ENCODE assay signal across 10 cellular contexts in genomic region chr17:49341356-49341755, GRCh38. TPM values are rescaled to one million over a fixed set of nuclear protein-coding genes. Genes with fewer than 3 reads are reported as not detected.
A peak's percentile ranks its signal among the peaks of the same experiment; 100 is the strongest.
DNase-seq lines count a peak whose midpoint lies in the region; ATAC-seq and TF ChIP-seq lines count a peak whose summit lies in the region.
"Had no signal": no experiment of that assay in that cellular context is flagged by ENCODE, and none has a peak within 500 bp of the region (broad histone marks: within the 10 kb centered on the region; RNA-seq: fewer than 3 reads in every experiment).

No MANE protein-coding gene starts in this region.

- peak; percentile 24 for ATAC-seq in HG02642 (IDR thresholded peaks at IDR 0.05; ENCODE audit: poor library complexity, unreplicated experiment)
- no peak for ATAC-seq in activated naive CD8-positive, alpha-beta T cell treated with anti-CD3 and anti-CD28 coated beads, Interleukin-2, amount 50 U/mL, for 24 hours
- no peak for ATAC-seq in GM19455 (IDR thresholded peaks at IDR 0.05; ENCODE audit: unreplicated experiment)

- no peak for TF ChIP-seq CTCF in Caco-2 (IDR thresholded peaks at IDR 0.05; ENCODE audit: insufficient read depth in 1 of 2, low read depth in 1 of 2, low read length in 1 of 2, severe bottlenecking in 1 of 2, unreplicated experiment in 1 of 2)
- no peak for TF ChIP-seq CTCF in nephron progenitor cell (IDR thresholded peaks at IDR 0.05)
- TF ChIP-seq CTCF in progenitor cell of endocrine pancreas (IDR thresholded peaks at IDR 0.05; ENCODE audit: unreplicated experiment) = no peak

- H3K4me3 ChIP-seq in Caco-2 (ENCODE audit: low read depth, low read length) = no peak overlapping the region

- BruUV-seq in Caco-2 (replicated peaks; lab: Mats Ljungman, UMichigan) = no TSS peak

- H3K36me3 Mint-ChIP-seq in Caco-2 (ENCODE audit: insufficient read depth, unreplicated experiment) (no peaks in the 10 kb centered on the region), nephron progenitor cell (ENCODE audit: low read depth) (peaks cover 10% of the 10 kb centered on the region), progenitor cell of endocrine pancreas (ENCODE audit: insufficient read depth) (no peaks in the 10 kb centered on the region)
- peaks cover 5% of the 10 kb centered on the region for H3K36me3 Mint-ChIP-seq in activated naive CD8-positive, alpha-beta T cell treated with anti-CD3 and anti-CD28 coated beads, Interleukin-2, amount 50 U/mL, for 24 hours (ENCODE audit: low read depth)

- peak overlapping the region; percentile 20 for H3K27ac Mint-ChIP-seq in Caco-2 (ENCODE audit: unreplicated experiment)
- H3K27ac Mint-ChIP-seq in activated naive CD8-positive, alpha-beta T cell treated with anti-CD3 and anti-CD28 coated beads, Interleukin-2, amount 50 U/mL, for 24 hours = peak overlapping the region; percentile 89
- peak overlapping the region; percentile 80 for H3K27ac Mint-ChIP-seq in nephron progenitor cell
- H3K27ac Mint-ChIP-seq in progenitor cell of endocrine pancreas = no peak overlapping the region

- H3K4me1 Mint-ChIP-seq in Caco-2 (ENCODE audit: low read depth, unreplicated experiment) = peaks cover 5% of the 10 kb centered on the region
- H3K4me1 Mint-ChIP-seq in activated naive CD8-positive, alpha-beta T cell treated with anti-CD3 and anti-CD28 coated beads, Interleukin-2, amount 50 U/mL, for 24 hours = peaks cover 80% of the 10 kb centered on the region
- H3K4me1 Mint-ChIP-seq in nephron progenitor cell = peaks cover 34% of the 10 kb centered on the region
- peaks cover 13% of the 10 kb centered on the region for H3K4me1 Mint-ChIP-seq in progenitor cell of endocrine pancreas (ENCODE audit: low read depth)

- H3K4me1 ChIP-seq in Caco-2 = no peaks in the 10 kb centered on the region

- POLR2A ChIA-PET in Caco-2 (lab: Charles Lee) = interaction anchor here (0.5 to 1.1 kb wide), 3 partner anchors 74 to 345 kb away, joined by 5 to 12 read pairs (median 5); partner anchors contain the start of gene PHB1

- no peaks in the 10 kb centered on the region for H3K9me3 ChIP-seq in Caco-2

- H3K4me3 Mint-ChIP-seq in Caco-2 (ENCODE audit: unreplicated experiment) (no peak overlapping the region), nephron progenitor cell (no peak overlapping the region), progenitor cell of endocrine pancreas (ENCODE audit: low read depth) (no peak overlapping the region)
- H3K4me3 Mint-ChIP-seq in activated naive CD8-positive, alpha-beta T cell treated with anti-CD3 and anti-CD28 coated beads, Interleukin-2, amount 50 U/mL, for 24 hours = peak overlapping the region; percentile 66

- no peaks in the 10 kb centered on the region for H3K36me3 ChIP-seq in Caco-2 (ENCODE audit: control insufficient read depth, insufficient read depth, low read length)

- no peaks in the 10 kb centered on the region for H3K27me3 ChIP-seq in Caco-2 (replicated peaks; ENCODE audit: control insufficient read depth, insufficient read depth, low read length)

- intact Hi-C loops in Caco-2 (cut with micrococcal nuclease; ENCODE audit: unreplicated experiment) = no loop called here

- CTCF ChIA-PET in Caco-2 (lab: Charles Lee) = interaction anchor here (0.7 kb wide), 1 partner anchor 158 kb away, joined by 3 read pairs; no protein-coding TSS in a partner anchor

- DNase-seq in Caco-2 = no peak
- DNase-seq in activated naive CD8-positive, alpha-beta T cell treated with anti-CD3 and anti-CD28 coated beads, Interleukin-2, amount 50 U/mL, for 24 hours = no peak
- peak; percentile 22 for DNase-seq in nephron progenitor cell
- no peak for DNase-seq in progenitor cell of endocrine pancreas (ENCODE audit: low spot score, unreplicated experiment)
- no peak for DNase-seq in HuH-7.5 (ENCODE audit: low spot score)
- DNase-seq: NCI-H524; stimulated activated CD4-positive, alpha-beta T cell treated with anti-CD3 and anti-CD28 coated beads, Interleukin-12 subunit alpha, Interleukin-12 subunit beta, amount 100 ng/mL, for 4 hours; stimulated activated CD8-positive, alpha-beta memory T cell treated with anti-CD3 and anti-CD28 coated beads, Interleukin-4, amount 100 ng/mL, for 48 hours had no signal

- no peaks in the 10 kb centered on the region for H3K27me3 Mint-ChIP-seq in Caco-2 (ENCODE audit: insufficient read depth, unreplicated experiment)
- no peaks in the 10 kb centered on the region for H3K27me3 Mint-ChIP-seq in activated naive CD8-positive, alpha-beta T cell treated with anti-CD3 and anti-CD28 coated beads, Interleukin-2, amount 50 U/mL, for 24 hours
- no peaks in the 10 kb centered on the region for H3K27me3 Mint-ChIP-seq in nephron progenitor cell (ENCODE audit: low read depth, poor library complexity)
- no peaks in the 10 kb centered on the region for H3K27me3 Mint-ChIP-seq in progenitor cell of endocrine pancreas

- H3K9me3 Mint-ChIP-seq in Caco-2 (ENCODE audit: unreplicated experiment) = no peaks in the 10 kb centered on the region
- H3K9me3 Mint-ChIP-seq in activated naive CD8-positive, alpha-beta T cell treated with anti-CD3 and anti-CD28 coated beads, Interleukin-2, amount 50 U/mL, for 24 hours = no peaks in the 10 kb centered on the region
- peaks cover 3% of the 10 kb centered on the region for H3K9me3 Mint-ChIP-seq in nephron progenitor cell
- no peaks in the 10 kb centered on the region for H3K9me3 Mint-ChIP-seq in progenitor cell of endocrine pancreas (ENCODE audit: low read depth)

RNA-seq across cellular contexts. Expression of gene ZNF652, which starts 20.7 kb away (rescaled TPM):
- total RNA-seq in Caco-2 (2022) = 89.3 and 92.6 TPM in 2 replicates
- total RNA-seq in progenitor cell of endocrine pancreas = 49.3 and 52.7 TPM in 2 replicates
